1 cellular context compared by ENCODE assay signal in genomic region chr6:158666637-158667359, GRCh38.
TF ChIP-seq lines count a peak whose summit lies in the region.

No MANE protein-coding gene starts in this region.

TF ChIP-seq in WTC11, 78 proteins besides CTCF, POLR2A, EP300 and RAD21 (continued from another document):
- TF ChIP-seq USF2 (CRISPR knock-in tag; IDR thresholded peaks at IDR 0.05) = no peak
- TF ChIP-seq PREB (CRISPR knock-in tag; IDR thresholded peaks at IDR 0.05; ENCODE audit: borderline replicate concordance) = no peak
- TF ChIP-seq TP53 (CRISPR knock-in tag; IDR thresholded peaks at IDR 0.05) = no peak
